Comparison of ENCODE assay signal across 15 cellular contexts in the genomic region with DNA sequence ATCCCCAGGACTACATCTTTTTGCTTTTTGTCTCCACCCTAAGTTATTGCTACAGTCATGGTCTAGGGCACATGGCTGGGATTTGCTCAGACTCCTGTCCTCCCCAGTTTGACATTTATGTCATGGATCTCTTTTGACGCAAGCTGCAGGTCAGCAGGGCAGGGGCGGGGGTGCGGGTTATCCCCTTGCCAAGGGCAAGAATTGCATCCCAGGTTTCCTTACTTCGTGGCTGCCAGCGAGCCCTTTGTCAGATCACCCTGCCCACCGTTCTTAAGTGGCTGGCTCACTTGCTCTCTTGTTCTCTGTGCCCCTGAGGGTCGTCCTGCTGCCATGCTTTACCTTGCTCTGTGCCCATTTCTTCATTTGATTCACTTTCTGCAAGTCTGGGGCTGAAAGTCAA. TPM values are rescaled to one million over a fixed set of nuclear protein-coding genes. Genes with fewer than 3 reads are reported as not detected.
A peak's percentile ranks its signal among the peaks of the same experiment; 100 is the strongest.
DNase-seq lines count a peak whose midpoint lies in the region; ATAC-seq and TF ChIP-seq lines count a peak whose summit lies in the region.
"Had no signal": no experiment of that assay in that cellular context is flagged by ENCODE, and none has a peak within 500 bp of the region (broad histone marks: within the 10 kb centered on the region; RNA-seq: fewer than 3 reads in every experiment).

No MANE protein-coding gene starts in this region.

- no peak overlapping the region for H3K4me3 Mint-ChIP-seq in stimulated activated effector memory CD8-positive, alpha-beta T cell treated with anti-CD3 and anti-CD28 coated beads, Interleukin-12 subunit alpha, Interleukin-12 subunit beta, amount 100 ng/mL, for 72 hours
- H3K4me3 Mint-ChIP-seq in neural progenitor cell = no peak overlapping the region
- no peak overlapping the region for H3K4me3 Mint-ChIP-seq in activated CD8-positive, alpha-beta T cell treated with anti-CD3 and anti-CD28 coated beads for 36 hours
- H3K4me3 Mint-ChIP-seq: GM23338 had no signal

- H3K27ac Mint-ChIP-seq in stimulated activated effector memory CD8-positive, alpha-beta T cell treated with anti-CD3 and anti-CD28 coated beads, Interleukin-12 subunit alpha, Interleukin-12 subunit beta, amount 100 ng/mL, for 72 hours = peak overlapping the region; percentile 54
- no peak overlapping the region for H3K27ac Mint-ChIP-seq in neural progenitor cell
- H3K27ac Mint-ChIP-seq in activated CD8-positive, alpha-beta T cell treated with anti-CD3 and anti-CD28 coated beads for 36 hours = no peak overlapping the region
- H3K27ac Mint-ChIP-seq: GM23338 had no signal

- no peaks in the 10 kb centered on the region for H3K36me3 ChIP-seq in uterus
- H3K36me3 ChIP-seq in neural progenitor cell = no peaks in the 10 kb centered on the region

- TF ChIP-seq POLR2A in uterus (IDR thresholded peaks at IDR 0.05) = no peak

- H3F3A ChIP-seq in neural progenitor cell (ENCODE audit: low read depth) = no peaks in the 10 kb centered on the region

- no peak overlapping the region for H2AFZ ChIP-seq in neural progenitor cell (replicated peaks)
- H2AFZ ChIP-seq: GM23338 had no signal

- peaks cover 80% of the 10 kb centered on the region for H3K36me3 Mint-ChIP-seq in stimulated activated effector memory CD8-positive, alpha-beta T cell treated with anti-CD3 and anti-CD28 coated beads, Interleukin-12 subunit alpha, Interleukin-12 subunit beta, amount 100 ng/mL, for 72 hours
- H3K36me3 Mint-ChIP-seq in neural progenitor cell = peaks cover 9% of the 10 kb centered on the region
- peaks cover 18% of the 10 kb centered on the region for H3K36me3 Mint-ChIP-seq in activated CD8-positive, alpha-beta T cell treated with anti-CD3 and anti-CD28 coated beads for 36 hours (ENCODE audit: low read depth)

- POLR2A ChIA-PET in activated CD8-positive, alpha-beta T cell treated with anti-CD3 and anti-CD28 coated beads for 36 hours (lab: Charles Lee) = no interaction called here

- no peaks in the 10 kb centered on the region for H4K20me1 ChIP-seq in neural progenitor cell (ENCODE audit: low read depth)

- intact Hi-C loops in uterus (cut with DNase I; ENCODE audit: low total_unique reads) = no loop called here
- intact Hi-C loops in activated CD8-positive, alpha-beta T cell treated with anti-CD3 and anti-CD28 coated beads for 36 hours (cut with micrococcal nuclease) = no loop called here

- H3K79me2 ChIP-seq in neural progenitor cell (ENCODE audit: low read depth) = peaks cover 3% of the 10 kb centered on the region

- H3K27me3 ChIP-seq in uterus (no peaks in the 10 kb centered on the region), neural progenitor cell (no peaks in the 10 kb centered on the region)

- peak; percentile 34 for DNase-seq in activated effector memory CD4-positive, alpha-beta T cell treated with anti-CD3 and anti-CD28 coated beads, Interleukin-2, amount 50 U/mL, for 16 hours
- DNase-seq in activated effector memory CD4-positive, alpha-beta T cell treated with Interleukin-2 at 50 U/mL for 16 hours = no peak
- DNase-seq in mesenteric fat pad (ENCODE audit: low spot score) (peak; percentile 59), uterus (peak; percentile 2 to 4), neural progenitor cell (ENCODE audit: low spot score) (no peak), NCI-H2196 treated with DMSO at 0.1 percent for 48 hours (lab: John Stamatoyannopoulos, UW; ENCODE audit: unreplicated experiment) (no peak)
- no peak for DNase-seq in stimulated activated effector memory CD8-positive, alpha-beta T cell treated with anti-CD3 and anti-CD28 coated beads, Interleukin-12 subunit alpha, Interleukin-12 subunit beta, amount 100 ng/mL, for 72 hours (ENCODE audit: low spot score in 2 of 2)
- DNase-seq in activated CD8-positive, alpha-beta T cell treated with anti-CD3 and anti-CD28 coated beads for 36 hours = no peak
- DNase-seq: Caco-2; CD8-positive, alpha-beta memory T cell; DND-41; GDM1 had no signal

- no peaks in the 10 kb centered on the region for H3K9me3 ChIP-seq in uterus
- no peaks in the 10 kb centered on the region for H3K9me3 ChIP-seq in neural progenitor cell (ENCODE audit: low read depth)
- H3K9me3 ChIP-seq: Caco-2 had no signal

- no peaks in the 10 kb centered on the region for H3K4me1 ChIP-seq in uterus
- H3K4me1 ChIP-seq in neural progenitor cell = no peaks in the 10 kb centered on the region
- H3K4me1 ChIP-seq: Caco-2 had no signal

- H3K9me3 Mint-ChIP-seq in stimulated activated effector memory CD8-positive, alpha-beta T cell treated with anti-CD3 and anti-CD28 coated beads, Interleukin-12 subunit alpha, Interleukin-12 subunit beta, amount 100 ng/mL, for 72 hours = no peaks in the 10 kb centered on the region
- H3K9me3 Mint-ChIP-seq in neural progenitor cell = peaks cover 10% of the 10 kb centered on the region
- H3K9me3 Mint-ChIP-seq in activated CD8-positive, alpha-beta T cell treated with anti-CD3 and anti-CD28 coated beads for 36 hours = no peaks in the 10 kb centered on the region
- H3K9me3 Mint-ChIP-seq: CD8-positive, alpha-beta memory T cell; GM23338 had no signal

- CTCF ChIA-PET in activated CD8-positive, alpha-beta T cell treated with anti-CD3 and anti-CD28 coated beads for 36 hours (lab: Charles Lee) = no interaction called here

- no peak for TF ChIP-seq CTCF in uterus (IDR thresholded peaks at IDR 0.05)
- TF ChIP-seq CTCF in neural progenitor cell (IDR thresholded peaks at IDR 0.05) = no peak
- no peak for TF ChIP-seq CTCF in activated CD8-positive, alpha-beta T cell treated with anti-CD3 and anti-CD28 coated beads for 36 hours (IDR thresholded peaks at IDR 0.05)

- no peak overlapping the region for H3K27ac ChIP-seq in uterus
- no peak overlapping the region for H3K27ac ChIP-seq in neural progenitor cell
- H3K27ac ChIP-seq: 22Rv1 had no signal

- peaks cover 6% of the 10 kb centered on the region for H3K27me3 Mint-ChIP-seq in neural progenitor cell (ENCODE audit: insufficient read depth, low read depth)
- no peaks in the 10 kb centered on the region for H3K27me3 Mint-ChIP-seq in activated CD8-positive, alpha-beta T cell treated with anti-CD3 and anti-CD28 coated beads for 36 hours

- H3K4me1 Mint-ChIP-seq in stimulated activated effector memory CD8-positive, alpha-beta T cell treated with anti-CD3 and anti-CD28 coated beads, Interleukin-12 subunit alpha, Interleukin-12 subunit beta, amount 100 ng/mL, for 72 hours = peaks cover 14% of the 10 kb centered on the region
- H3K4me1 Mint-ChIP-seq in neural progenitor cell = no peaks in the 10 kb centered on the region
- H3K4me1 Mint-ChIP-seq in activated CD8-positive, alpha-beta T cell treated with anti-CD3 and anti-CD28 coated beads for 36 hours (ENCODE audit: low read depth) = peaks cover 10% of the 10 kb centered on the region
- H3K4me1 Mint-ChIP-seq: GM23338 had no signal

- no peak for ATAC-seq in stimulated activated effector memory CD8-positive, alpha-beta T cell treated with anti-CD3 and anti-CD28 coated beads, Interleukin-12 subunit alpha, Interleukin-12 subunit beta, amount 100 ng/mL, for 72 hours
- no peak for ATAC-seq in activated CD8-positive, alpha-beta T cell treated with anti-CD3 and anti-CD28 coated beads for 36 hours
- ATAC-seq: GM23338, HCT116 had no signal

- H3K4me3 ChIP-seq in uterus (no peak overlapping the region), neural progenitor cell (no peak overlapping the region)
- H3K4me3 ChIP-seq: GM23338 had no signal

- no peak overlapping the region for H3K9ac ChIP-seq in neural progenitor cell

- H3K4me2 ChIP-seq in neural progenitor cell = no peak overlapping the region
- H3K4me2 ChIP-seq: GM23338 had no signal

RNA-seq across cellular contexts. Expression of gene UBA1, which starts 21.1 kb away (rescaled TPM):
- total RNA-seq in mesenteric fat pad (189 TPM), uterus (100 to 1,000 TPM in 3 of 4 donors, 10 to 100 TPM in 1; 72.9 to 187 (median 149) TPM), neural progenitor cell (ENCODE audit: low replicate concordance) (291 and 537 TPM in 2 replicates)
- total RNA-seq in activated CD8-positive, alpha-beta T cell treated with anti-CD3 and anti-CD28 coated beads for 36 hours = 100 to 1,000 TPM; 243 to 246 TPM

RNA-seq across cellular contexts. Expression of gene RBM10, which starts 27.5 kb away (rescaled TPM):
- total RNA-seq in mesenteric fat pad (23.6 TPM), uterus (10 to 100 TPM in 2 of 4 donors, 1 to 10 TPM in 2; 4.4 to 45.4 (median 22.3) TPM), neural progenitor cell (ENCODE audit: low replicate concordance) (26.5 and 65.9 TPM in 2 replicates)
- total RNA-seq in activated CD8-positive, alpha-beta T cell treated with anti-CD3 and anti-CD28 coated beads for 36 hours = 10 to 100 TPM; 66.4 to 66.7 TPM

RNA-seq across cellular contexts. Expression of gene NDUFB11, which starts 28.0 kb away (rescaled TPM):
- total RNA-seq in mesenteric fat pad = 58.6 TPM
- total RNA-seq in uterus = 10 to 100 TPM; 28.6 to 42.6 (median 35.5) TPM
- 53.1 and 86.1 TPM in 2 replicates for total RNA-seq in neural progenitor cell (ENCODE audit: low replicate concordance)
- 10 to 100 TPM; 82.9 to 89.8 TPM for total RNA-seq in activated CD8-positive, alpha-beta T cell treated with anti-CD3 and anti-CD28 coated beads for 36 hours

RNA-seq across cellular contexts. Expression of gene CDK16, which starts 45.9 kb away (rescaled TPM):
- total RNA-seq in mesenteric fat pad = 80.6 TPM
- total RNA-seq in uterus = 10 to 100 TPM; 23.2 to 80.5 (median 74.3) TPM
- total RNA-seq in neural progenitor cell (ENCODE audit: low replicate concordance) = 166 and 248 TPM in 2 replicates
- 10 to 100 TPM; 56.1 to 61.3 TPM for total RNA-seq in activated CD8-positive, alpha-beta T cell treated with anti-CD3 and anti-CD28 coated beads for 36 hours

Comparison
In these comparisons a context has a peak if more than half of its experiments do, and no peak if none do; other contexts are left out.
1. DNase-seq: peak in activated effector memory CD4-positive, alpha-beta T cell treated with anti-CD3 and anti-CD28 coated beads, Interleukin-2, amount 50 U/mL, for 16 hours (single experiment), mesenteric fat pad (single experiment) and uterus (2 of 2); none in activated effector memory CD4-positive, alpha-beta T cell treated with Interleukin-2 at 50 U/mL for 16 hours (single experiment), stimulated activated effector memory CD8-positive, alpha-beta T cell treated with anti-CD3 and anti-CD28 coated beads, Interleukin-12 subunit alpha, Interleukin-12 subunit beta, amount 100 ng/mL, for 72 hours (0 of 2), neural progenitor cell (single experiment), NCI-H2196 treated with DMSO at 0.1 percent for 48 hours (single experiment) and activated CD8-positive, alpha-beta T cell treated with anti-CD3 and anti-CD28 coated beads for 36 hours (single experiment).